1 cellular context compared by ENCODE assay signal in the genomic region with DNA sequence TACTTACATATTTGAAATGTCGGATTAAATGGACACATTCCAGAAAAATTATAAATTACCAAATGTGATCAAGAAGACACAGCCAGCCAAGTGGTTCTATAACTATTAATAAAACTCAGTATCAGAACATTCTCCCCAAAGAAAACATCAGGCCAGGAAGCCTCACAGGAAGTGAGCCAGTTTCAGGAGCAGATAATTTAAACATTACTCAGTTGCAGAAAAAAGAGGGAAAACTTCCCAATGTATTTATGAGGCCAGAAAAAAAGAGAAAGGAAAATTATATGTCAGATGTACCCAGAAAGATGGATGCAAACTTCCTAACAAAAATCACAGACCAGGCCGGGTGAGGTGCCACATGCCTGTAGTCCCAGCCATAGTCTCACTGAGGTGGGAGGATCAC.
TF ChIP-seq lines count a peak whose summit lies in the region.

No MANE protein-coding gene starts in this region.

TF ChIP-seq in endothelial cell of umbilical vein, 7 proteins besides CTCF, POLR2A, EP300 and RAD21:
- TF ChIP-seq JUN (IDR thresholded peaks at IDR 0.05; ENCODE audit: borderline replicate concordance, insufficient read depth, insufficient read length, low read depth) (peak; percentile 42), FOS (IDR thresholded peaks at IDR 0.05; ENCODE audit: borderline replicate concordance, insufficient read depth, low read length) (peak; percentile 70), EZH2 (IDR thresholded peaks at IDR 0.05; ENCODE audit: borderline replicate concordance, low read depth, low read length, severe bottlenecking) (no peak), GATA2 (IDR thresholded peaks at IDR 0.05; ENCODE audit: insufficient read depth, insufficient read length, low read depth, low read length) (peak; percentile 41), MYC (IDR thresholded peaks at IDR 0.05; ENCODE audit: low read depth, low read length) (no peak), POLR2AphosphoS5 (IDR thresholded peaks at IDR 0.05; ENCODE audit: insufficient read depth, low read depth, low read length) (peak; percentile 66)
- TF ChIP-seq, protein P1, sequence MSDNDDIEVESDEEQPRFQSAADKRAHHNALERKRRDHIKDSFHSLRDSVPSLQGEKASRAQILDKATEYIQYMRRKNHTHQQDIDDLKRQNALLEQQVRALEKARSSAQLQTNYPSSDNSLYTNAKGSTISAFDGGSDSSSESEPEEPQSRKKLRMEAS (IDR thresholded peaks at IDR 0.05; ENCODE audit: insufficient read depth, insufficient read length), result no peak
